In the genomic region with DNA sequence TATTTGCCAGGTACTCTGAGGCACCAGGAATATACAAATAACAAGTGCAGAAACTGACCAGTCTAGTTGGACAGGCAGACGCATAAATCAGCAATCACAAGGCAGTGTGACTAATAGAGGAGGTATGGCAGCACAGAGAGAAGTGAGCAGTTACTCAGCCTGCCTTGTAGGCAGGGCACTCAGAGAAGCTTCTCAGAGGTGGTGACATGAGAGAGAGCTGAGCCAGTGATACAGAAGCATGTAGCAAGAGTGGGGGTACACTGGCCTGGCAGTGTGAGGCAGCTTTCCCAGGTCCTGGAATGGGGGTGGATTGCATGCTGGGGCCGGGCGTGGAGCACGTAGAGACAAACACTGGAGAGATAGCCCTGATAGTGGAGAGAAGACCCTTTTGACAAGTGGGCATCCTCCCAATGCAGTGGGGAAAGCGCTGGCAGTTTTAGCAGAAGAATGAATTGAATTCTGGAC, we compare ENCODE assay signal across 1 cellular context.
TF ChIP-seq lines count a peak whose summit lies in the region.

No MANE protein-coding gene starts in this region.

TF ChIP-seq in K562, 482 proteins besides CTCF, POLR2A, EP300 and RAD21 (continued from another document and continues in another):
- TF ChIP-seq JUN (IDR thresholded peaks at IDR 0.05; ENCODE audit: borderline replicate concordance, low read depth, low read length) (peak; percentile 78), JUN (CRISPR knock-in tag; IDR thresholded peaks at IDR 0.05; ENCODE audit: borderline replicate concordance) (no peak), SP2 (IDR thresholded peaks at IDR 0.05; ENCODE audit: extremely low read depth, low read depth, low read length, poor library complexity, severe bottlenecking) (no peak), IRF9 (tag; IDR thresholded peaks at IDR 0.05) (no peak), ZNF511 (CRISPR knock-in tag; IDR thresholded peaks at IDR 0.05) (no peak), RHOXF2B (CRISPR knock-in tag; conservative IDR thresholded peaks at IDR 0.05) (no peak), MYNN (IDR thresholded peaks at IDR 0.05) (no peak), MYNN (CRISPR knock-in tag; IDR thresholded peaks at IDR 0.05) (no peak), ZNF347 (CRISPR knock-in tag; IDR thresholded peaks at IDR 0.05; ENCODE audit: low read depth) (no peak), SMARCA4 (IDR thresholded peaks at IDR 0.05) (peak; percentile 70), ATF7 (IDR thresholded peaks at IDR 0.05) (0 out of 2 replicates have a peak, but pooled peaks have one; percentile 8), NR4A1 (CRISPR knock-in tag; IDR thresholded peaks at IDR 0.05) (no peak), NR4A1 (tag; IDR thresholded peaks at IDR 0.05) (peak; percentile 40; the same call in 1 of the 2 replicates), MED1 (CRISPR knock-in tag; IDR thresholded peaks at IDR 0.05; ENCODE audit: borderline replicate concordance) (no peak), EP400 (IDR thresholded peaks at IDR 0.05) (no peak), HMG20B (CRISPR knock-in tag; IDR thresholded peaks at IDR 0.05) (no peak), TOE1 (IDR thresholded peaks at IDR 0.05; ENCODE audit: borderline replicate concordance) (no peak), TOE1 (CRISPR knock-in tag; IDR thresholded peaks at IDR 0.05; ENCODE audit: borderline replicate concordance, low read depth) (no peak), MNT (conservative IDR thresholded peaks at IDR 0.05) (no peak), TBL1XR1 (IDR thresholded peaks at IDR 0.05; ENCODE audit: low read length in 2 of 2) (no peak), BRF1 (IDR thresholded peaks at IDR 0.05; ENCODE audit: borderline replicate concordance, extremely low read depth, insufficient read length) (no peak), DMBX1 (CRISPR knock-in tag; IDR thresholded peaks at IDR 0.05; ENCODE audit: borderline replicate concordance) (no peak), ZNF174 (CRISPR knock-in tag; IDR thresholded peaks at IDR 0.05) (no peak), GTF2F1 (IDR thresholded peaks at IDR 0.05; ENCODE audit: low read depth, low read length) (no peak), NCOA1 (IDR thresholded peaks at IDR 0.05; ENCODE audit: low read depth) (no peak), RNF2 (IDR thresholded peaks at IDR 0.05) (no peak), ZBTB2 (IDR thresholded peaks at IDR 0.05) (no peak), SAFB (IDR thresholded peaks at IDR 0.05; ENCODE audit: borderline replicate concordance, low read depth, low read length) (no peak), ETV1 (tag; conservative IDR thresholded peaks at IDR 0.05; ENCODE audit: low read depth) (no peak), PHF21A (IDR thresholded peaks at IDR 0.05; ENCODE audit: borderline replicate concordance, low read depth) (no peak), MLLT1 (IDR thresholded peaks at IDR 0.05) (no peak), FOXJ2 (tag; IDR thresholded peaks at IDR 0.05) (no peak), FOSL1 (tag; conservative IDR thresholded peaks at IDR 0.05) (peak; percentile 80; the same call in 1 of the 2 replicates), LARP7 (IDR thresholded peaks at IDR 0.05) (no peak), NONO (IDR thresholded peaks at IDR 0.05; ENCODE audit: low read depth in 2 of 2, low read length in 1 of 2) (no peak), ZNF217 (CRISPR knock-in tag; IDR thresholded peaks at IDR 0.05) (no peak), SMARCE1 (IDR thresholded peaks at IDR 0.05) (0 out of 2 replicates have a peak, but pooled peaks have one; percentile 33), ZBTB9 (CRISPR knock-in tag; IDR thresholded peaks at IDR 0.05) (peak; percentile 22; the same call in 1 of the 2 replicates), ATF1 (CRISPR knock-in tag; IDR thresholded peaks at IDR 0.05) (no peak), ATF1 (tag; IDR thresholded peaks at IDR 0.05) (no peak), ZNF695 (CRISPR knock-in tag; IDR thresholded peaks at IDR 0.05) (no peak), TEAD4 (IDR thresholded peaks at IDR 0.05; ENCODE audit: low read length) (peak; percentile 36; the same call in 1 of the 2 replicates), TEAD4 (CRISPR knock-in tag; IDR thresholded peaks at IDR 0.05; ENCODE audit: borderline replicate concordance) (no peak), MYBL2 (IDR thresholded peaks at IDR 0.05; ENCODE audit: low read depth) (no peak), MYBL2 (CRISPR knock-in tag; IDR thresholded peaks at IDR 0.05; ENCODE audit: borderline replicate concordance) (no peak), FOXJ3 (CRISPR knock-in tag; IDR thresholded peaks at IDR 0.05) (no peak), NCOA4 (IDR thresholded peaks at IDR 0.05; ENCODE audit: partially characterized antibody) (no peak), MEIS2 (IDR thresholded peaks at IDR 0.05; ENCODE audit: partially characterized antibody) (peak; percentile 96), TEAD1 (CRISPR knock-in tag; IDR thresholded peaks at IDR 0.05) (peak in 1 of 2 experiments; percentile 91; a peak in 2 of 4 replicates), ZNF384 (IDR thresholded peaks at IDR 0.05; ENCODE audit: low read depth, low read length) (no peak), GATAD2A (IDR thresholded peaks at IDR 0.05) (no peak), DPF2 (IDR thresholded peaks at IDR 0.05) (no peak), RBM25 (IDR thresholded peaks at IDR 0.05; ENCODE audit: low read depth, low read length, severe bottlenecking) (no peak), ZNF212 (CRISPR knock-in tag; IDR thresholded peaks at IDR 0.05) (no peak)
- TF ChIP-seq, protein P1, sequence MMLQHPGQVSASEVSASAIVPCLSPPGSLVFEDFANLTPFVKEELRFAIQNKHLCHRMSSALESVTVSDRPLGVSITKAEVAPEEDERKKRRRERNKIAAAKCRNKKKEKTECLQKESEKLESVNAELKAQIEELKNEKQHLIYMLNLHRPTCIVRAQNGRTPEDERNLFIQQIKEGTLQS (IDR thresholded peaks at IDR 0.05), result peak; percentile 77
- TF ChIP-seq, protein P1 (CRISPR knock-in tag; conservative IDR thresholded peaks at IDR 0.05), result no peak
- TF ChIP-seq, protein P2, sequence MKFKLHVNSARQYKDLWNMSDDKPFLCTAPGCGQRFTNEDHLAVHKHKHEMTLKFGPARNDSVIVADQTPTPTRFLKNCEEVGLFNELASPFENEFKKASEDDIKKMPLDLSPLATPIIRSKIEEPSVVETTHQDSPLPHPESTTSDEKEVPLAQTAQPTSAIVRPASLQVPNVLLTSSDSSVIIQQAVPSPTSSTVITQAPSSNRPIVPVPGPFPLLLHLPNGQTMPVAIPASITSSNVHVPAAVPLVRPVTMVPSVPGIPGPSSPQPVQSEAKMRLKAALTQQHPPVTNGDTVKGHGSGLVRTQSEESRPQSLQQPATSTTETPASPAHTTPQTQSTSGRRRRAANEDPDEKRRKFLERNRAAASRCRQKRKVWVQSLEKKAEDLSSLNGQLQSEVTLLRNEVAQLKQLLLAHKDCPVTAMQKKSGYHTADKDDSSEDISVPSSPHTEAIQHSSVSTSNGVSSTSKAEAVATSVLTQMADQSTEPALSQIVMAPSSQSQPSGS (CRISPR knock-in tag; IDR thresholded peaks at IDR 0.05), result no peak
- TF ChIP-seq, protein P3, sequence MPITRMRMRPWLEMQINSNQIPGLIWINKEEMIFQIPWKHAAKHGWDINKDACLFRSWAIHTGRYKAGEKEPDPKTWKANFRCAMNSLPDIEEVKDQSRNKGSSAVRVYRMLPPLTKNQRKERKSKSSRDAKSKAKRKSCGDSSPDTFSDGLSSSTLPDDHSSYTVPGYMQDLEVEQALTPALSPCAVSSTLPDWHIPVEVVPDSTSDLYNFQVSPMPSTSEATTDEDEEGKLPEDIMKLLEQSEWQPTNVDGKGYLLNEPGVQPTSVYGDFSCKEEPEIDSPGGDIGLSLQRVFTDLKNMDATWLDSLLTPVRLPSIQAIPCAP (CRISPR knock-in tag; IDR thresholded peaks at IDR 0.05; ENCODE audit: borderline replicate concordance), result no peak
- TF ChIP-seq, protein P4, sequence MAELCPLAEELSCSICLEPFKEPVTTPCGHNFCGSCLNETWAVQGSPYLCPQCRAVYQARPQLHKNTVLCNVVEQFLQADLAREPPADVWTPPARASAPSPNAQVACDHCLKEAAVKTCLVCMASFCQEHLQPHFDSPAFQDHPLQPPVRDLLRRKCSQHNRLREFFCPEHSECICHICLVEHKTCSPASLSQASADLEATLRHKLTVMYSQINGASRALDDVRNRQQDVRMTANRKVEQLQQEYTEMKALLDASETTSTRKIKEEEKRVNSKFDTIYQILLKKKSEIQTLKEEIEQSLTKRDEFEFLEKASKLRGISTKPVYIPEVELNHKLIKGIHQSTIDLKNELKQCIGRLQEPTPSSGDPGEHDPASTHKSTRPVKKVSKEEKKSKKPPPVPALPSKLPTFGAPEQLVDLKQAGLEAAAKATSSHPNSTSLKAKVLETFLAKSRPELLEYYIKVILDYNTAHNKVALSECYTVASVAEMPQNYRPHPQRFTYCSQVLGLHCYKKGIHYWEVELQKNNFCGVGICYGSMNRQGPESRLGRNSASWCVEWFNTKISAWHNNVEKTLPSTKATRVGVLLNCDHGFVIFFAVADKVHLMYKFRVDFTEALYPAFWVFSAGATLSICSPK (IDR thresholded peaks at IDR 0.05; ENCODE audit: borderline replicate concordance), result no peak
- TF ChIP-seq, protein P5, sequence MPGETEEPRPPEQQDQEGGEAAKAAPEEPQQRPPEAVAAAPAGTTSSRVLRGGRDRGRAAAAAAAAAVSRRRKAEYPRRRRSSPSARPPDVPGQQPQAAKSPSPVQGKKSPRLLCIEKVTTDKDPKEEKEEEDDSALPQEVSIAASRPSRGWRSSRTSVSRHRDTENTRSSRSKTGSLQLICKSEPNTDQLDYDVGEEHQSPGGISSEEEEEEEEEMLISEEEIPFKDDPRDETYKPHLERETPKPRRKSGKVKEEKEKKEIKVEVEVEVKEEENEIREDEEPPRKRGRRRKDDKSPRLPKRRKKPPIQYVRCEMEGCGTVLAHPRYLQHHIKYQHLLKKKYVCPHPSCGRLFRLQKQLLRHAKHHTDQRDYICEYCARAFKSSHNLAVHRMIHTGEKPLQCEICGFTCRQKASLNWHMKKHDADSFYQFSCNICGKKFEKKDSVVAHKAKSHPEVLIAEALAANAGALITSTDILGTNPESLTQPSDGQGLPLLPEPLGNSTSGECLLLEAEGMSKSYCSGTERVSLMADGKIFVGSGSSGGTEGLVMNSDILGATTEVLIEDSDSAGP (CRISPR knock-in tag; IDR thresholded peaks at IDR 0.05), result no peak
